Comparison of ENCODE assay signal across 16 cellular contexts in genomic region chr17:37671028-37671812, GRCh38. TPM values are rescaled to one million over a fixed set of nuclear protein-coding genes. Genes with fewer than 3 reads are reported as not detected.
DNase-seq lines count a peak whose midpoint lies in the region; ATAC-seq and TF ChIP-seq lines count a peak whose summit lies in the region.
"Had no signal": no experiment of that assay in that cellular context is flagged by ENCODE, and none has a peak within 500 bp of the region (broad histone marks: within the 10 kb centered on the region; RNA-seq: fewer than 3 reads in every experiment).

No MANE protein-coding gene starts in this region.

- H3K4me1 ChIP-seq in mucosa of descending colon (ENCODE audit: low read depth), result peaks cover 19% of the 10 kb centered on the region
- H3K4me1 ChIP-seq: ascending aorta, suprapubic skin had no signal

- H3K4me3 Mint-ChIP-seq in chondrocyte (ENCODE audit: unreplicated experiment), result no peak overlapping the region
- H3K4me3 Mint-ChIP-seq in T-cell, result no peak overlapping the region
- H3K4me3 Mint-ChIP-seq: activated B cell treated with CpG ODN at 0.5 μM for 24 hours; dendritic cell treated with granulocyte-macrophage colony-stimulating factor and Interleukin-4, amounts not matched to agents 40 ng/mL and 50 ng/mL, for 4 days had no signal

- no peaks in the 10 kb centered on the region for H3K9me3 ChIP-seq in mucosa of descending colon
- H3K9me3 ChIP-seq: ascending aorta, suprapubic skin had no signal

- H3K4me1 Mint-ChIP-seq in chondrocyte (ENCODE audit: low read depth) (peaks cover 16% of the 10 kb centered on the region), T-cell (no peaks in the 10 kb centered on the region)
- H3K4me1 Mint-ChIP-seq: activated B cell treated with CpG ODN at 0.5 μM for 24 hours had no signal

- CTCF ChIA-PET in T-cell (lab: Charles Lee), result interaction anchor here (0.6 kb wide), 2 partner anchors 12 to 13 kb away, joined by 4 to 6 read pairs; no protein-coding TSS in a partner anchor

- H3K27me3 Mint-ChIP-seq in chondrocyte (ENCODE audit: low read depth) (no peaks in the 10 kb centered on the region), T-cell (peaks cover 4 to 9% of the 10 kb centered on the region in 2 donors)
- H3K27me3 Mint-ChIP-seq: dendritic cell treated with granulocyte-macrophage colony-stimulating factor and Interleukin-4, amounts not matched to agents 40 ng/mL and 50 ng/mL, for 4 days had no signal

- no peak overlapping the region for H3K4me3 ChIP-seq in mucosa of descending colon
- H3K4me3 ChIP-seq: ascending aorta, suprapubic skin had no signal

- TF ChIP-seq CTCF in chondrocyte (IDR thresholded peaks at IDR 0.05) (no peak), mucosa of descending colon (IDR thresholded peaks at IDR 0.05) (no peak)

- POLR2A ChIA-PET in T-cell (lab: Charles Lee), result no interaction called here

- H3K27ac Mint-ChIP-seq in chondrocyte (ENCODE audit: unreplicated experiment) (peak overlapping the region; percentile 79), T-cell (no peak overlapping the region)
- H3K27ac Mint-ChIP-seq: activated B cell treated with CpG ODN at 0.5 μM for 24 hours; dendritic cell treated with granulocyte-macrophage colony-stimulating factor and Interleukin-4, amounts not matched to agents 40 ng/mL and 50 ng/mL, for 4 days had no signal

- H3K9me3 Mint-ChIP-seq in chondrocyte (ENCODE audit: low read depth) (no peaks in the 10 kb centered on the region), T-cell (no peaks in the 10 kb centered on the region)
- H3K9me3 Mint-ChIP-seq: activated B cell treated with CpG ODN at 0.5 μM for 24 hours; dendritic cell treated with granulocyte-macrophage colony-stimulating factor and Interleukin-4, amounts not matched to agents 40 ng/mL and 50 ng/mL, for 4 days had no signal

- intact Hi-C loops in mucosa of descending colon (cut with DNase I, micrococcal nuclease), result no loop called here

- H3K36me3 ChIP-seq in mucosa of descending colon (ENCODE audit: low read depth), result no peaks in the 10 kb centered on the region
- H3K36me3 ChIP-seq: ascending aorta, suprapubic skin had no signal

- peak; percentile 76 for ATAC-seq in mucosa of descending colon
- ATAC-seq in T-cell (replicated peaks in 1 of 4), result no peak

- peak; percentile 46 for DNase-seq in DMS153 treated with DMSO at 0.1 percent for 48 hours (lab: John Stamatoyannopoulos, UW; ENCODE audit: unreplicated experiment)
- DNase-seq in NCI-H2029 treated with DMSO at 0.1 percent for 48 hours (lab: John Stamatoyannopoulos, UW), result peak; percentile 89
- DNase-seq in chondrocyte (ENCODE audit: low spot score), result no peak
- peak in 2 of 3 donors; percentile 64 for DNase-seq in mucosa of descending colon
- DNase-seq in DMS79 treated with DMSO at 0.1 percent for 48 hours (lab: John Stamatoyannopoulos, UW), result no peak
- no peak for DNase-seq in T-cell
- no peak for DNase-seq in HT-29 (ENCODE audit: low spot score)
- DNase-seq in effector CD4-positive, alpha-beta T cell, result no peak
- DNase-seq: activated B cell treated with CpG ODN at 0.5 μM for 24 hours; activated effector memory CD4-positive, alpha-beta T cell treated with anti-CD3 and anti-CD28 coated beads, Interleukin-2, amount 50 U/mL, for 16 hours; NCI-H526; retina; stimulated activated CD4-positive, alpha-beta T cell treated with anti-CD3 and anti-CD28 coated beads, Interleukin-1b, Interleukin-23, amount 100 ng/mL, for 48 hours had no signal

- H3K36me3 Mint-ChIP-seq in chondrocyte (ENCODE audit: low read depth), result no peaks in the 10 kb centered on the region
- no peaks in the 10 kb centered on the region for H3K36me3 Mint-ChIP-seq in T-cell

RNA-seq across cellular contexts. Expression of gene DDX52, which starts 28.0 kb away (rescaled TPM):
- total RNA-seq in chondrocyte (43.4 to 44.7 TPM (median 43.9 TPM) in 3 replicates), mucosa of descending colon (10 to 100 TPM; 22.3 to 26.9 (median 26.0) TPM), T-cell (10 to 100 TPM; 21.6 to 34.0 (median 25.7) TPM)
- total RNA-seq in HT-29 (2014; rRNA removed; shearing (Covaris generic)), result 15.5 and 17.6 TPM in 2 replicates

Comparison
In these comparisons a context has a peak if more than half of its experiments do, and no peak if none do; other contexts are left out.
1. DNase-seq: peak in DMS153 treated with DMSO at 0.1 percent for 48 hours (single experiment), NCI-H2029 treated with DMSO at 0.1 percent for 48 hours (single experiment) and mucosa of descending colon (2 of 3); none in chondrocyte (single experiment), DMS79 treated with DMSO at 0.1 percent for 48 hours (single experiment), T-cell (0 of 34), HT-29 (single experiment) and effector CD4-positive, alpha-beta T cell (single experiment).